ENCODE assay signal across 12 cellular contexts in the genomic region with DNA sequence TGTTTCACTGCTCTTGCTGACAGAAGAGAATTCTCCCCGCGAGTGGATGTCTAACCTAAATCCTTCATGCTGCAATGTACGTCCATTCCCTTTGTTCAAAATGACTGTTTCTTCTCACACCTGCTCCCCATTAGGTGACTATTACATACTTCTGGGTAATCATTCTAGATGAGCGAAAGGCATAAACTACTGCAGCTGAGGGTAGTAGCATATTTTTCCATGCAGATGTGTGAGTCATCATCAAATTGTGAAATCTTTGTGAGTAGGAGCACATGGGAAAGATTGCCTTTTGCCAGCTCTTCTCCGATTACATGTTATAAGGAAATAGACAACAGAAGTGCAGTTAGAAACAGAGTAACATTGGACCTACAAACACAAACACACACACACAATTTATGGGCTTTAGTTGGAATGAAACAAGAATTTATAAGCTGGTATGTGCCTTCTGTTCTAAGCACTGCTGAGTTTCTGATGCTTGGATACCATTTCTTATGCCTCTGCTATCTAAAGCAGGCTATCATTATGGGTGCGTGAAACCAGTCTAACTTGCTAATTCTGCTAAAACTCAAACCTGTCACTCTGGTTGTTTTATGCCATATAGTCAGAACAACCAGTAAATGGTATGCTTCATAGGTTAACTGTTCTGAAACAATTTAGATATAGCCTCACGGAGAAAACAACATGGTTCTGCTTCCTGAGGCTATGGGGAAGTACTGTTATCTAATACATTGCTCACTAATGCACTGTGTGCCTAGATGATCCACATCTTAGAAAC.
DNase-seq lines count a peak whose midpoint lies in the region; ATAC-seq and TF ChIP-seq lines count a peak whose summit lies in the region.
"Had no signal": no experiment of that assay in that cellular context is flagged by ENCODE, and none has a peak within 500 bp of the region (broad histone marks: within the 10 kb centered on the region; RNA-seq: fewer than 3 reads in every experiment).

No MANE protein-coding gene starts in this region.

- no peak overlapping the region for H2BK5ac ChIP-seq in trophoblast cell (ENCODE audit: low read depth, low read length, poor library complexity)

- H3K27me3 ChIP-seq in esophagus squamous epithelium (peaks cover 0 to 4% (median 0%) of the 10 kb centered on the region in 4 donors), trophoblast cell (ENCODE audit: insufficient read depth, low read length) (no peaks in the 10 kb centered on the region)

- no peak overlapping the region for H3K14ac ChIP-seq in trophoblast cell (ENCODE audit: low read length)

- TF ChIP-seq CTCF in Calu3 (IDR thresholded peaks at IDR 0.05; ENCODE audit: unreplicated experiment) (no peak), esophagus squamous epithelium (IDR thresholded peaks at IDR 0.05) (no peak), endothelial cell (IDR thresholded peaks at IDR 0.05; ENCODE audit: unreplicated experiment) (no peak)

- no peaks in the 10 kb centered on the region for H3K9me3 ChIP-seq in esophagus squamous epithelium
- no peaks in the 10 kb centered on the region for H3K9me3 ChIP-seq in trophoblast cell (ENCODE audit: insufficient read depth, low read depth, low read length)

- H3K27me3 Mint-ChIP-seq in Calu3 (ENCODE audit: unreplicated experiment) (peaks cover 21% of the 10 kb centered on the region), endothelial cell (ENCODE audit: unreplicated experiment) (no peaks in the 10 kb centered on the region)

- peak overlapping the region; percentile 30 for H3K27ac Mint-ChIP-seq in Calu3 (ENCODE audit: unreplicated experiment)
- no peak overlapping the region for H3K27ac Mint-ChIP-seq in endothelial cell (ENCODE audit: unreplicated experiment)

- H2BK12ac ChIP-seq in trophoblast cell (ENCODE audit: low read length): no peak overlapping the region

- peak overlapping the region; percentile 24 for H3K4me3 Mint-ChIP-seq in Calu3 (ENCODE audit: low read depth, unreplicated experiment)
- no peak overlapping the region for H3K4me3 Mint-ChIP-seq in endothelial cell (ENCODE audit: unreplicated experiment)
- H3K4me3 Mint-ChIP-seq: activated T-cell treated with anti-CD3 and anti-CD28 coated beads, Interleukin-2, amount 50 U/mL, for 4 hours had no signal

- no peaks in the 10 kb centered on the region for H3K79me1 ChIP-seq in trophoblast cell (ENCODE audit: low read length)

- H2AK5ac ChIP-seq in trophoblast cell (ENCODE audit: low read length): no peak overlapping the region

- no peak for TF ChIP-seq POLR2A in esophagus squamous epithelium (IDR thresholded peaks at IDR 0.05)

- CTCF ChIA-PET in Calu3 (lab: Charles Lee): interaction anchor here (0.5 to 1.1 kb wide), 5 partner anchors 11 to 215 kb away, joined by 3 to 7 read pairs (median 4); no protein-coding TSS in a partner anchor

- H3K79me2 ChIP-seq in trophoblast cell (ENCODE audit: control insufficient read depth, insufficient read depth, low read length, poor library complexity): no peaks in the 10 kb centered on the region
- H3K79me2 ChIP-seq: parathyroid adenoma had no signal

- H3K4me3 ChIP-seq in esophagus squamous epithelium (peak overlapping the region in 1 of 4 donors; percentile 22), trophoblast cell (ENCODE audit: low read depth, low read length) (no peak overlapping the region)

- H3K4me2 ChIP-seq in trophoblast cell (ENCODE audit: low read length): no peak overlapping the region
- H3K4me2 ChIP-seq: KMS-11 had no signal

- H4K91ac ChIP-seq in trophoblast cell (ENCODE audit: low read depth, low read length): no peak overlapping the region

- H3K4ac ChIP-seq in trophoblast cell (ENCODE audit: low read depth, low read length): no peak overlapping the region

- H3K27ac ChIP-seq in esophagus squamous epithelium (peak overlapping the region in 3 of 4 donors; percentile 48 to 66 (median 58)), trophoblast cell (ENCODE audit: low read depth, low read length) (no peak overlapping the region)
- H3K27ac ChIP-seq: KMS-11, parathyroid adenoma had no signal

- no peak for ATAC-seq in GM21576 (IDR thresholded peaks at IDR 0.05; ENCODE audit: unreplicated experiment)
- no peak for ATAC-seq in GM19023 (IDR thresholded peaks at IDR 0.05; ENCODE audit: unreplicated experiment)
- ATAC-seq: activated T-cell treated with anti-CD3 and anti-CD28 coated beads, Interleukin-2, amount 50 U/mL, for 4 hours had no signal

- H3K9me3 Mint-ChIP-seq in Calu3 (ENCODE audit: low read depth, unreplicated experiment) (no peaks in the 10 kb centered on the region), endothelial cell (ENCODE audit: unreplicated experiment) (no peaks in the 10 kb centered on the region)
- H3K9me3 Mint-ChIP-seq: activated T-cell treated with anti-CD3 and anti-CD28 coated beads, Interleukin-2, amount 50 U/mL, for 4 hours had no signal

- no peak overlapping the region for H2BK120ac ChIP-seq in trophoblast cell (ENCODE audit: insufficient read depth, low read length, poor library complexity)

- DNase-seq in Calu3 (peak; percentile 53), NCI-H2196 (lab: John Stamatoyannopoulos, UW; ENCODE audit: unreplicated experiment) (peak; percentile 53), esophagus squamous epithelium (lab: John Stamatoyannopoulos, UW) (no peak), trophoblast cell (peak; percentile 72 to 96), endothelial cell (ENCODE audit: low spot score) (no peak)
- DNase-seq in activated CD4-positive, CD25-positive, alpha-beta regulatory T cell (lab: John Stamatoyannopoulos, UW): no peak
- DNase-seq: activated T-cell treated with anti-CD3 and anti-CD28 coated beads, Interleukin-2, amount 50 U/mL, for 4 hours; stimulated activated naive CD4-positive, alpha-beta T cell treated with Interleukin-2 at 50 U/mL for 16 hours had no signal

- H3K9ac ChIP-seq in trophoblast cell (ENCODE audit: low read length): no peak overlapping the region
- H3K9ac ChIP-seq: KMS-11, parathyroid adenoma had no signal

- no TSS peak for BruUV-seq in Calu3 (replicated peaks; lab: Mats Ljungman, UMichigan)

- no peak overlapping the region for H3K23ac ChIP-seq in trophoblast cell (ENCODE audit: low read length)

- 32 to 47% methylated on average over 7 of the region's 7 CpGs for WGBS in esophagus squamous epithelium, 2 donors
- no CpG with 5 or more reads among the region's 7 CpGs for WGBS in trophoblast cell (ENCODE audit: extremely low coverage, insufficient coverage, insufficient read length)

- intact Hi-C loops in Calu3 (cut with micrococcal nuclease; ENCODE audit: unreplicated experiment): loop anchor here (10.0 kb wide), 1 partner anchor 235 kb away; no protein-coding TSS in a partner anchor
- intact Hi-C loops in esophagus squamous epithelium (cut with DNase I): no loop called here

- no peak overlapping the region for H4K12ac ChIP-seq in trophoblast cell (ENCODE audit: low read depth, low read length)

- peaks cover 0 to 14% (median 5%) of the 10 kb centered on the region in 3 donors for H3K4me1 ChIP-seq in esophagus squamous epithelium
- H3K4me1 ChIP-seq in trophoblast cell (ENCODE audit: control insufficient read depth in 1 of 2, insufficient read depth in 2 of 2, low read length in 2 of 2): no peaks in the 10 kb centered on the region
- H3K4me1 ChIP-seq: parathyroid adenoma had no signal

- no peaks in the 10 kb centered on the region for H3K36me3 ChIP-seq in esophagus squamous epithelium
- H3K36me3 ChIP-seq in trophoblast cell (ENCODE audit: control insufficient read depth in 1 of 2, insufficient read depth in 2 of 2, low read length in 2 of 2): no peaks in the 10 kb centered on the region

- no peak overlapping the region for H3K18ac ChIP-seq in trophoblast cell (ENCODE audit: low read length)

- no peak overlapping the region for H2AFZ ChIP-seq in trophoblast cell (ENCODE audit: insufficient read depth, low read length, poor library complexity)
- H2AFZ ChIP-seq: parathyroid adenoma had no signal

- H3K36me3 Mint-ChIP-seq in Calu3 (ENCODE audit: insufficient read depth, unreplicated experiment) (no peaks in the 10 kb centered on the region), endothelial cell (ENCODE audit: low read depth, unreplicated experiment) (no peaks in the 10 kb centered on the region)

- peaks cover 14% of the 10 kb centered on the region for H3K4me1 Mint-ChIP-seq in Calu3 (ENCODE audit: low read depth, unreplicated experiment)
- H3K4me1 Mint-ChIP-seq in endothelial cell (ENCODE audit: unreplicated experiment): no peaks in the 10 kb centered on the region

- H4K8ac ChIP-seq in trophoblast cell (ENCODE audit: low read depth, low read length): no peak overlapping the region

Comparison
In these comparisons a context has a peak if more than half of its experiments do, and no peak if none do; other contexts are left out.
1. DNase-seq: peak in Calu3 (single experiment), NCI-H2196 (single experiment) and trophoblast cell (2 of 2); none in esophagus squamous epithelium (single experiment), endothelial cell (single experiment) and activated CD4-positive, CD25-positive, alpha-beta regulatory T cell (0 of 4).